ENCODE assay signal across 10 cellular contexts in genomic region chr10:683448-684071, GRCh38. TPM values are rescaled to one million over a fixed set of nuclear protein-coding genes. Genes with fewer than 3 reads are reported as not detected.
A peak's percentile ranks its signal among the peaks of the same experiment; 100 is the strongest.
DNase-seq lines count a peak whose midpoint lies in the region; TF ChIP-seq lines count a peak whose summit lies in the region.
"Had no signal": no experiment of that assay in that cellular context is flagged by ENCODE, and none has a peak within 500 bp of the region (broad histone marks: within the 10 kb centered on the region; RNA-seq: fewer than 3 reads in every experiment).

No MANE protein-coding gene starts in this region.

- no peaks in the 10 kb centered on the region for H3K9me3 ChIP-seq in SJSA1 (replicated peaks)
- H3K9me3 ChIP-seq in sigmoid colon = no peaks in the 10 kb centered on the region
- H3K9me3 ChIP-seq: neutrophil had no signal

- H3K4me3 ChIP-seq in SJSA1 (peak overlapping the region; percentile 32), fibroblast of villous mesenchyme (ENCODE audit: low read depth, low read length) (peak overlapping the region; percentile 27), sigmoid colon (peak overlapping the region in 3 of 4 donors; percentile 26 to 32 (median 31))

- H3K27ac ChIP-seq in SJSA1 (peak overlapping the region; percentile 77), sigmoid colon (peak overlapping the region; percentile 77 to 99 (median 92))
- H3K27ac ChIP-seq: neutrophil had no signal

- peak in 1 of 2 donors; percentile 30 for TF ChIP-seq POLR2A in sigmoid colon (IDR thresholded peaks at IDR 0.05)

- intact Hi-C loops in sigmoid colon (cut with DNase I) = loop anchor here (1.0 to 5.0 kb wide), 3 partner anchors 71 to 191 kb away; no protein-coding TSS in a partner anchor

- H3K36me3 ChIP-seq in SJSA1 = peaks cover 12% of the 10 kb centered on the region
- no peaks in the 10 kb centered on the region for H3K36me3 ChIP-seq in sigmoid colon
- H3K36me3 ChIP-seq: neutrophil had no signal

- peak; percentile 95 for DNase-seq in EL
- DNase-seq in SJSA1 (ENCODE audit: low read depth in 1 of 2, low spot score in 2 of 2) = peak; percentile 91 to 94
- DNase-seq in fibroblast of villous mesenchyme (ENCODE audit: low read depth) = peak; percentile 90
- DNase-seq in sigmoid colon = peak; percentile 91
- DNase-seq in activated effector memory CD4-positive, alpha-beta T cell treated with anti-CD3 and anti-CD28 coated beads, Interleukin-2, amount 50 U/mL, for 16 hours = no peak
- no peak for DNase-seq in AML-193 (lab: John Stamatoyannopoulos, UW)
- no peak for DNase-seq in NCI-H1694 (lab: John Stamatoyannopoulos, UW)
- no peak for DNase-seq in activated CD4-positive, alpha-beta T cell treated with anti-CD3 and anti-CD28 coated beads for 48 hours
- DNase-seq: activated CD4-positive, alpha-beta T cell treated with anti-CD3 and anti-CD28 coated beads for 4 hours had no signal

- peak in 3 of 4 donors; percentile 91 to 94 (median 92) for TF ChIP-seq EP300 in sigmoid colon (IDR thresholded peaks at IDR 0.05)

- TF ChIP-seq CTCF in fibroblast of villous mesenchyme (IDR thresholded peaks at IDR 0.05; ENCODE audit: insufficient read depth, low read depth, low read length) (no peak), sigmoid colon (IDR thresholded peaks at IDR 0.05) (no peak)

- H3K4me1 ChIP-seq in SJSA1 (replicated peaks) (peaks cover 29% of the 10 kb centered on the region), sigmoid colon (peaks cover 0 to 81% (median 65%) of the 10 kb centered on the region in 4 donors)

- WGBS in sigmoid colon, 2 donors = 73 to 83% methylated on average over 23 of the region's 23 CpGs

- H3K27me3 ChIP-seq in SJSA1 (replicated peaks) (no peaks in the 10 kb centered on the region), sigmoid colon (no peaks in the 10 kb centered on the region)

RNA-seq across cellular contexts. Expression of gene DIP2C, which starts 5.9 kb away (rescaled TPM):
- 14.0 and 17.5 TPM in 2 replicates for total RNA-seq in SJSA1 (2014; rRNA removed; shearing (Covaris generic))
- total RNA-seq in fibroblast of villous mesenchyme = 18.7 and 19.9 TPM in 2 replicates
- total RNA-seq in sigmoid colon = 10 to 100 TPM; 42.1 to 67.9 (median 50.3) TPM
- polyA plus RNA-seq in sigmoid colon = 1 to 10 TPM; 1.8 to 5.5 (median 3.0) TPM

Comparison
In these comparisons a context has a peak if more than half of its experiments do, and no peak if none do; other contexts are left out.
1. DNase-seq: peak in EL (single experiment), SJSA1 (2 of 2), fibroblast of villous mesenchyme (single experiment) and sigmoid colon (single experiment); none in activated effector memory CD4-positive, alpha-beta T cell treated with anti-CD3 and anti-CD28 coated beads, Interleukin-2, amount 50 U/mL, for 16 hours (single experiment), AML-193 (0 of 2), NCI-H1694 (single experiment) and activated CD4-positive, alpha-beta T cell treated with anti-CD3 and anti-CD28 coated beads for 48 hours (single experiment).
2. Peak in every context shown above with its lines, with median percentiles within 50 percentile points of each other: H3K4me3 ChIP-seq.